ENCODE assay signal across 9 cellular contexts in the genomic region with DNA sequence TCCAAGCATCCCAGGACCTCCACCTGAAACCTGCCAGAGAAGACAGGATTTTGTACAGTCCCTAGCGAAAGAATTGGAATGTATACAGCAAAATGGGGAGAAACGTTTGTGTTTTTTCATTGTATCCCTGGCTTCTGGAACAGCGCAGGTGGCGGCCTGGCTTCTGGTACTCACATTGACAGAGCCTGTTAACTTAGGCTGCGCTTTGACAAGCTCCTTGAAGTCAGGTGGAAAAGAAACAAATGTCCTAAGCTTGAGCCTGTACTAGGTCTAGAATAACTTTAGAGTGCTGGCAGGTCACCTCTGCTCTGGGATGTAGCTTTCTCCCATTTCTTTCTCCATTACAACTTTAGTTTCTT.
DNase-seq lines count a peak whose midpoint lies in the region; ATAC-seq and TF ChIP-seq lines count a peak whose summit lies in the region.
"Had no signal": no experiment of that assay in that cellular context is flagged by ENCODE, and none has a peak within 500 bp of the region (broad histone marks: within the 10 kb centered on the region; RNA-seq: fewer than 3 reads in every experiment).

No MANE protein-coding gene starts in this region.

- H3K4me3 ChIP-seq in CD8-positive, alpha-beta T cell (ENCODE audit: low read depth, low read length): no peak overlapping the region
- no peak overlapping the region for H3K4me3 ChIP-seq in skeletal muscle satellite cell (ENCODE audit: low read length)

- H3K36me3 Mint-ChIP-seq in CD8-positive, alpha-beta T cell: no peaks in the 10 kb centered on the region
- no peaks in the 10 kb centered on the region for H3K36me3 Mint-ChIP-seq in immature natural killer cell
- H3K36me3 Mint-ChIP-seq: activated CD8-positive, alpha-beta memory T cell treated with anti-CD3 and anti-CD28 coated beads, Interleukin-2, amount 10 ng/mL, durations not matched to agents 7 days and 5 days had no signal

- peak overlapping the region; percentile 66 for H3K9ac ChIP-seq in skeletal muscle satellite cell (ENCODE audit: low read depth, low read length)

- peak overlapping the region; percentile 29 for H3K4me3 Mint-ChIP-seq in CD8-positive, alpha-beta T cell
- H3K4me3 Mint-ChIP-seq in immature natural killer cell: peak overlapping the region in 2 of 5 donors; percentile 90 to 95
- H3K4me3 Mint-ChIP-seq: activated CD8-positive, alpha-beta memory T cell treated with anti-CD3 and anti-CD28 coated beads, Interleukin-2, amount 10 ng/mL, durations not matched to agents 7 days and 5 days had no signal

- ATAC-seq in CD8-positive, alpha-beta T cell: no peak
- ATAC-seq in HG03045 (IDR thresholded peaks at IDR 0.05; ENCODE audit: unreplicated experiment): no peak
- ATAC-seq in esophagus mucosa: no peak

- H3K9me3 ChIP-seq in CD8-positive, alpha-beta T cell (ENCODE audit: low read length): no peaks in the 10 kb centered on the region
- H3K9me3 ChIP-seq in skeletal muscle satellite cell (replicated peaks; ENCODE audit: low read length): no peaks in the 10 kb centered on the region

- no peaks in the 10 kb centered on the region for H3K9me3 Mint-ChIP-seq in CD8-positive, alpha-beta T cell
- H3K9me3 Mint-ChIP-seq in immature natural killer cell: no peaks in the 10 kb centered on the region

- H3K4me2 ChIP-seq in skeletal muscle satellite cell (ENCODE audit: low read length): no peak overlapping the region

- H3K4me1 ChIP-seq in CD8-positive, alpha-beta T cell (ENCODE audit: insufficient read depth, low read length): peaks cover 41% of the 10 kb centered on the region
- peaks cover 34% of the 10 kb centered on the region for H3K4me1 ChIP-seq in skeletal muscle satellite cell (ENCODE audit: control insufficient read depth, insufficient read depth, low read length)

- H3K27me3 ChIP-seq in CD8-positive, alpha-beta T cell (ENCODE audit: insufficient read depth, low read length): no peaks in the 10 kb centered on the region
- H3K27me3 ChIP-seq in skeletal muscle satellite cell (ENCODE audit: control insufficient read depth, insufficient read depth, low read length): no peaks in the 10 kb centered on the region

- POLR2A ChIA-PET in CD8-positive, alpha-beta T cell (lab: Charles Lee): interaction anchor here (1.0 to 4.5 kb wide), 6 partner anchors 34 to 411 kb away, joined by 3 to 23 read pairs (median 4); no protein-coding TSS in a partner anchor
- POLR2A ChIA-PET in RWPE1 (lab: Yijun Ruan, JAX; ENCODE audit: low non-redundant PET): no interaction called here

- no peak for DNase-seq in CD8-positive, alpha-beta T cell
- DNase-seq in RWPE1 (ENCODE audit: low spot score) (no peak), immature natural killer cell (no peak), ureter (ENCODE audit: low spot score) (no peak)
- no peak for DNase-seq in activated CD8-positive, alpha-beta memory T cell treated with anti-CD3 and anti-CD28 coated beads, Interleukin-2, amount 50 U/mL, for 48 hours

- TF ChIP-seq CTCF in CD8-positive, alpha-beta T cell (IDR thresholded peaks at IDR 0.05): no peak
- no peak for TF ChIP-seq CTCF in RWPE1 (conservative IDR thresholded peaks at IDR 0.05; ENCODE audit: low read depth)

- no peak overlapping the region for H3K27ac ChIP-seq in CD8-positive, alpha-beta T cell (ENCODE audit: low read depth, low read length)
- peak overlapping the region; percentile 78 for H3K27ac ChIP-seq in RWPE1

- CTCF ChIA-PET in CD8-positive, alpha-beta T cell (lab: Charles Lee): interaction anchor here (0.7 to 9.6 kb wide), 20 partner anchors 9 to 462 kb away, joined by 3 to 143 read pairs (median 4); a partner anchor contains a TSS
- CTCF ChIA-PET in RWPE1 (lab: Yijun Ruan, JAX): interaction anchor here (0.6 to 2.5 kb wide), 6 partner anchors 42 to 473 kb away, joined by 3 to 8 read pairs (median 3); no protein-coding TSS in a partner anchor

- H3K27me3 Mint-ChIP-seq in CD8-positive, alpha-beta T cell (ENCODE audit: low read depth): no peaks in the 10 kb centered on the region
- peaks cover 0 to 3% (median 3%) of the 10 kb centered on the region in 3 donors for H3K27me3 Mint-ChIP-seq in immature natural killer cell (ENCODE audit: low read depth in 3 of 3)

- peaks cover 62% of the 10 kb centered on the region for H3K4me1 Mint-ChIP-seq in CD8-positive, alpha-beta T cell (ENCODE audit: low read depth)
- peaks cover 31 to 35% of the 10 kb centered on the region in 2 donors for H3K4me1 Mint-ChIP-seq in immature natural killer cell

- intact Hi-C loops in CD8-positive, alpha-beta T cell (cut with DNase I, micrococcal nuclease): loop anchor here (1.0 to 10.0 kb wide), 5 partner anchors 64 to 411 kb away; no protein-coding TSS in a partner anchor

- no peaks in the 10 kb centered on the region for H3K36me3 ChIP-seq in CD8-positive, alpha-beta T cell (ENCODE audit: insufficient read depth, low read length)
- H3K36me3 ChIP-seq in skeletal muscle satellite cell (ENCODE audit: insufficient read depth, low read length): no peaks in the 10 kb centered on the region

- peak overlapping the region; percentile 90 for H3K27ac Mint-ChIP-seq in CD8-positive, alpha-beta T cell
- peak overlapping the region in 4 of 6 donors; percentile 86 to 97 (median 92) for H3K27ac Mint-ChIP-seq in immature natural killer cell
- H3K27ac Mint-ChIP-seq: activated CD8-positive, alpha-beta memory T cell treated with anti-CD3 and anti-CD28 coated beads, Interleukin-2, amount 10 ng/mL, durations not matched to agents 7 days and 5 days had no signal
